18 cellular contexts compared by ENCODE assay signal in the genomic region with DNA sequence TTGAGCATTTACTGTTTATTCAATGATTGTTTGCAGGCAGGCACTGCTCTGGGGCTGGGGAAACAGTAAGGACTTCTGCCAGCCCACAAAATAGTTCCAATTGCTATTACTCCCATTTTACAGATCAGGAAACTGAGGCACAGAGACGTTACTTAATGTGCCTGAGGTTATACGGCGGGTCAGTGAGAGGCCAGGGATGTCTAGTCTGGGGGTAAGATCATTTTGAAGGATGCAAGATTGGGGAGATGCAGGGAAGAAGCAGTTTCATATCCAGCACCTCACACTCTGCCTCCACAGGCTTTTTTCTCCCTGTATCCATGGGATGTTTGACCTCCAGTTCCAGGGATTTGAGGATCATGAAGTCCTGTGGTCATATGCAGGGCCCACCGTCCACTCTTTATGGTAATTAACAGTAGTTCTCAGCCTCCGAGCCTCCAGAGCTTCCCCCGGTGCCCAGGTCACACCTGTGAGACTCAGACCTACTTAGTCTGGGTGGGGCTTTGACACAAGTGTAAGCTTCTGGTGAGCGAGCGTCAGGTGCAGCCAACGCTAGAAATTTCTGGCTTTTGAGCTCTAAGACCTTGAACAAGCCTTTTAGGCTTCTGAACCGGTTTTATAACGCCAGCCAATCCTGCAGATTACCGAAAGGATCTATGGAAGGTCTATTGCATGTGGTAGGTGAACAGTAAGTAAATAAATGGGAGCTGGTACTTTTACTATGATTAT. TPM values are rescaled to one million over a fixed set of nuclear protein-coding genes. Genes with fewer than 3 reads are reported as not detected.
DNase-seq lines count a peak whose midpoint lies in the region; ATAC-seq and TF ChIP-seq lines count a peak whose summit lies in the region.
"Had no signal": no experiment of that assay in that cellular context is flagged by ENCODE, and none has a peak within 500 bp of the region (broad histone marks: within the 10 kb centered on the region; RNA-seq: fewer than 3 reads in every experiment).

No MANE protein-coding gene starts in this region.

- POLR2A ChIA-PET in activated B cell treated with CpG ODN at 0.5 μM for 24 hours (lab: Charles Lee): no interaction called here

- in situ Hi-C loops in KBM-7 (cut with MboI; ENCODE audit: low pct_unique_long_range_greater_than_20kb, low sequenced_read_pairs): no loop called here

- H3K4me1 ChIP-seq in mesodermal cell (ENCODE audit: control insufficient read depth, insufficient read depth, low read length, poor library complexity, severe bottlenecking): peaks cover 5% of the 10 kb centered on the region
- H3K4me1 ChIP-seq in thyroid gland: peaks cover 13 to 28% of the 10 kb centered on the region in 2 donors
- H3K4me1 ChIP-seq: vagina had no signal

- peaks cover 3% of the 10 kb centered on the region for H3K9me3 Mint-ChIP-seq in activated B cell treated with CpG ODN at 0.5 μM for 24 hours
- no peaks in the 10 kb centered on the region for H3K9me3 Mint-ChIP-seq in effector memory CD8-positive, alpha-beta T cell
- H3K9me3 Mint-ChIP-seq: activated naive CD4-positive, alpha-beta T cell treated with anti-CD3 and anti-CD28 coated beads, Interleukin-2, amount 50 U/mL, for 72 hours had no signal

- H3K27me3 ChIP-seq in thyroid gland: no peaks in the 10 kb centered on the region
- H3K27me3 ChIP-seq: vagina had no signal

- H3K27ac Mint-ChIP-seq in activated B cell treated with CpG ODN at 0.5 μM for 24 hours: peak overlapping the region; percentile 4
- no peak overlapping the region for H3K27ac Mint-ChIP-seq in effector memory CD8-positive, alpha-beta T cell
- H3K27ac Mint-ChIP-seq: activated naive CD4-positive, alpha-beta T cell treated with anti-CD3 and anti-CD28 coated beads, Interleukin-2, amount 50 U/mL, for 72 hours; CD14-positive monocyte; natural killer cell had no signal

- TF ChIP-seq POLR2A in thyroid gland (IDR thresholded peaks at IDR 0.05): no peak

- peaks cover 12% of the 10 kb centered on the region for H3K36me3 Mint-ChIP-seq in activated B cell treated with CpG ODN at 0.5 μM for 24 hours (ENCODE audit: low read depth)
- H3K36me3 Mint-ChIP-seq in effector memory CD8-positive, alpha-beta T cell (ENCODE audit: insufficient read depth): no peaks in the 10 kb centered on the region
- H3K36me3 Mint-ChIP-seq: activated naive CD4-positive, alpha-beta T cell treated with anti-CD3 and anti-CD28 coated beads, Interleukin-2, amount 50 U/mL, for 72 hours; natural killer cell had no signal

- intact Hi-C loops in activated B cell treated with CpG ODN at 0.5 μM for 24 hours (cut with micrococcal nuclease) (loop anchor here (10.0 kb wide), 1 partner anchor 46 kb away; a partner anchor contains a TSS), thyroid gland (cut with DNase I) (no loop called here)

- ATAC-seq in activated B cell treated with CpG ODN at 0.5 μM for 24 hours (ENCODE audit: low read depth): no peak
- no peak for ATAC-seq in effector memory CD8-positive, alpha-beta T cell (replicated peaks)
- no peak for ATAC-seq in HG03175 (IDR thresholded peaks at IDR 0.05; ENCODE audit: unreplicated experiment)
- ATAC-seq: activated naive CD4-positive, alpha-beta T cell treated with anti-CD3 and anti-CD28 coated beads, Interleukin-2, amount 50 U/mL, for 72 hours; natural killer cell had no signal

- H3K4me1 Mint-ChIP-seq in activated B cell treated with CpG ODN at 0.5 μM for 24 hours: peaks cover 6% of the 10 kb centered on the region
- H3K4me1 Mint-ChIP-seq in effector memory CD8-positive, alpha-beta T cell (ENCODE audit: low read depth in 2 of 2): no peaks in the 10 kb centered on the region
- H3K4me1 Mint-ChIP-seq: natural killer cell had no signal

- TF ChIP-seq CTCF in activated B cell treated with CpG ODN at 0.5 μM for 24 hours (IDR thresholded peaks at IDR 0.05): no peak
- TF ChIP-seq CTCF in thyroid gland (IDR thresholded peaks at IDR 0.05): no peak

- H3K9me3 ChIP-seq in mesodermal cell (ENCODE audit: control insufficient read depth, low read length) (no peaks in the 10 kb centered on the region), thyroid gland (no peaks in the 10 kb centered on the region)
- H3K9me3 ChIP-seq: prostate gland, vagina had no signal

- WGBS in mesodermal cell (ENCODE audit: insufficient coverage in 2 of 2), 2 experiments: 81 to 85% methylated on average over 8 to 11 of the region's 12 CpGs
- 32 to 48% methylated on average over 12 of the region's 12 CpGs for WGBS in thyroid gland, 2 donors

- H3K27me3 Mint-ChIP-seq in activated B cell treated with CpG ODN at 0.5 μM for 24 hours: no peaks in the 10 kb centered on the region
- H3K27me3 Mint-ChIP-seq in effector memory CD8-positive, alpha-beta T cell: no peaks in the 10 kb centered on the region

- H3K4me3 Mint-ChIP-seq in activated B cell treated with CpG ODN at 0.5 μM for 24 hours: peak overlapping the region; percentile 36
- no peak overlapping the region for H3K4me3 Mint-ChIP-seq in effector memory CD8-positive, alpha-beta T cell
- H3K4me3 Mint-ChIP-seq: CD14-positive monocyte, natural killer cell had no signal

- H3K36me3 ChIP-seq in mesodermal cell (ENCODE audit: control insufficient read depth, insufficient read depth, low read length) (no peaks in the 10 kb centered on the region), thyroid gland (no peaks in the 10 kb centered on the region)
- H3K36me3 ChIP-seq: prostate gland, vagina had no signal

- DNase-seq in NCI-H510A treated with DMSO at 0.1 percent for 48 hours (lab: John Stamatoyannopoulos, UW) (peak; percentile 20), NCI-H510A (lab: John Stamatoyannopoulos, UW) (no peak), activated B cell treated with CpG ODN at 0.5 μM for 24 hours (no peak), thyroid gland (peak; percentile 45 to 54), KBM-7 (no peak)
- no peak for DNase-seq in effector memory CD8-positive, alpha-beta T cell
- DNase-seq: Kasumi-1; mammary epithelial cell; natural killer cell; NCI-H1048; stimulated activated CD4-positive, alpha-beta T cell treated with anti-CD3 and anti-CD28 coated beads, Interleukin-4, amount 100 ng/mL, for 4 hours had no signal

- no peak overlapping the region for H3K4me3 ChIP-seq in mesodermal cell (ENCODE audit: extremely low read depth, insufficient read depth, low read length, poor library complexity, severe bottlenecking)
- no peak overlapping the region for H3K4me3 ChIP-seq in thyroid gland (replicated peaks in 1 of 3)
- H3K4me3 ChIP-seq: prostate gland, skin epidermis, vagina had no signal

- CTCF ChIA-PET in activated B cell treated with CpG ODN at 0.5 μM for 24 hours (lab: Charles Lee): no interaction called here

- peak overlapping the region; percentile 43 for H3K27ac ChIP-seq in mesodermal cell (ENCODE audit: low read depth, low read length, severe bottlenecking)
- peak overlapping the region in 2 of 3 donors; percentile 38 to 44 for H3K27ac ChIP-seq in thyroid gland
- H3K27ac ChIP-seq: skin epidermis, vagina had no signal

RNA-seq across cellular contexts. Expression of a gene that starts 46.7 kb away (rescaled TPM):
- total RNA-seq in activated B cell treated with CpG ODN at 0.5 μM for 24 hours: 12.6 and 13.2 TPM in 2 replicates
- polyA plus RNA-seq in mesodermal cell (2013, experiment 1 of 2): 6.2 TPM
- polyA plus RNA-seq in mesodermal cell (2013, experiment 2 of 2): 5.6 TPM
- total RNA-seq in thyroid gland: 10 to 100 TPM; 10.9 to 53.7 (median 35.9) TPM

Comparison
In these comparisons a context has a peak if more than half of its experiments do, and no peak if none do; other contexts are left out.
1. DNase-seq: peak in NCI-H510A treated with DMSO at 0.1 percent for 48 hours (single experiment) and thyroid gland (2 of 2); none in NCI-H510A (single experiment), activated B cell treated with CpG ODN at 0.5 μM for 24 hours (single experiment), effector memory CD8-positive, alpha-beta T cell (0 of 3) and KBM-7 (single experiment).